Comparison of ENCODE assay signal across 1 cellular context in the genomic region with DNA sequence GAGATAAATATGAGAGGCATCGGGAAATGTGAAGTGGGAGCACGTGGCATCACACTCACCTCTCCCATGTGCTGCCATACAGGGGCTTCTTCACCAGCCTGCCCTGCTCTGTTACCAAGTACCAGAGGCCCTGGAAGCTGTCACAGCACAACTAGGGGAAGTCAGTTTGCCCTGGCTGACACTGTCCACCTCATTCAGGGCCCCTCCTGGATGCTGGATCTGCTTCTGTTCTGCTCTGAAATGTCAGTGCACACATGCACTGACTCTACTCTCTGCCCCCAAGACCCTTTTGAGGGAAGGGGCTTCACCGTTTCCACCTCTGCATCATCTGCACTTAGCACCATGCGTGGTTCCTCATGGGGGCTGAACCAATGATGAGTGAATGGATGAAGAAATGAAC.
TF ChIP-seq lines count a peak whose summit lies in the region.

No MANE protein-coding gene starts in this region.

TF ChIP-seq in HepG2, 621 proteins besides CTCF, POLR2A, EP300 and RAD21 (continued from another document):
- TF ChIP-seq, protein P1, sequence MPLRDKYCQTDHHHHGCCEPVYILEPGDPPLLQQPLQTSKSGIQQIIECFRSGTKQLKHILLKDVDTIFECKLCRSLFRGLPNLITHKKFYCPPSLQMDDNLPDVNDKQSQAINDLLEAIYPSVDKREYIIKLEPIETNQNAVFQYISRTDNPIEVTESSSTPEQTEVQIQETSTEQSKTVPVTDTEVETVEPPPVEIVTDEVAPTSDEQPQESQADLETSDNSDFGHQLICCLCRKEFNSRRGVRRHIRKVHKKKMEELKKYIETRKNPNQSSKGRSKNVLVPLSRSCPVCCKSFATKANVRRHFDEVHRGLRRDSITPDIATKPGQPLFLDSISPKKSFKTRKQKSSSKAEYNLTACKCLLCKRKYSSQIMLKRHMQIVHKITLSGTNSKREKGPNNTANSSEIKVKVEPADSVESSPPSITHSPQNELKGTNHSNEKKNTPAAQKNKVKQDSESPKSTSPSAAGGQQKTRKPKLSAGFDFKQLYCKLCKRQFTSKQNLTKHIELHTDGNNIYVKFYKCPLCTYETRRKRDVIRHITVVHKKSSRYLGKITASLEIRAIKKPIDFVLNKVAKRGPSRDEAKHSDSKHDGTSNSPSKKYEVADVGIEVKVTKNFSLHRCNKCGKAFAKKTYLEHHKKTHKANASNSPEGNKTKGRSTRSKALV (CRISPR knock-in tag; IDR thresholded peaks at IDR 0.05): no peak
